In genomic region chr18:42231796-42232195, GRCh38 we compare ENCODE assay signal across 30 cellular contexts.
"Had no signal": no experiment of that assay in that cellular context is flagged by ENCODE, and none has a peak within 500 bp of the region (broad histone marks: within the 10 kb centered on the region; RNA-seq: fewer than 3 reads in every experiment).

No MANE protein-coding gene starts in this region.

- H3K36me3 ChIP-seq: brain microvascular endothelial cell, esophagus muscularis mucosa, gastroesophageal sphincter, heart right ventricle had no signal

- ATAC-seq: activated CD4-positive, alpha-beta T cell treated with anti-CD3 and anti-CD28 coated beads for 36 hours; activated T-cell treated with anti-CD3 and anti-CD28 coated beads, Interleukin-2, amount 50 U/mL, for 4 hours; activated T-helper 17 cell treated with anti-CD3 and anti-CD28 coated beads, Interleukin-2, amount 50 U/mL, for 72 hours; foreskin keratinocyte; gastroesophageal sphincter; heart right ventricle had no signal

- H3K4me3 ChIP-seq: coronary artery, dorsolateral prefrontal cortex, esophagus muscularis mucosa, gastroesophageal sphincter, heart right ventricle, hepatocyte had no signal

- H3K4me1 ChIP-seq: esophagus muscularis mucosa, foreskin keratinocyte, gastroesophageal sphincter, heart right ventricle had no signal

- FAIRE-seq: astrocyte, bronchial epithelial cell had no signal

- H3K27me3 ChIP-seq: brain microvascular endothelial cell, dorsolateral prefrontal cortex, esophagus muscularis mucosa, foreskin keratinocyte, gastroesophageal sphincter, heart right ventricle, hepatocyte had no signal

- H3K9me3 ChIP-seq: esophagus muscularis mucosa, gastroesophageal sphincter, heart right ventricle had no signal

- DNase-seq: activated CD4-positive, alpha-beta memory T cell treated with anti-CD3 and anti-CD28 coated beads, Interleukin-2, amount 10 ng/mL, durations not matched to agents 7 days and 5 days; activated CD4-positive, alpha-beta T cell treated with anti-CD3 and anti-CD28 coated beads for 36 hours; activated CD4-positive, alpha-beta T cell treated with anti-CD3 and anti-CD28 coated beads, Interleukin-2, amount 10 ng/mL, durations not matched to agents 7 days and 5 days; activated CD4-positive, alpha-beta T cell treated with anti-CD3 and anti-CD28 coated beads, Interleukin-2, amount 50 U/mL, for 4 hours; activated CD4-positive, CD25-positive, alpha-beta regulatory T cell; activated CD4-positive, CD25-positive, alpha-beta regulatory T cell treated with anti-CD3 and anti-CD28 coated beads, Interleukin-2, amount 50 U/mL, for 72 hours; activated CD8-positive, alpha-beta memory T cell treated with anti-CD3 and anti-CD28 coated beads, Interleukin-2, amount 50 U/mL, for 48 hours; activated effector memory CD4-positive, alpha-beta T cell treated with Interleukin-2 at 50 U/mL for 16 hours; activated gamma-delta T cell treated with Interleukin-2 at 50 U/mL for 16 hours; activated naive CD4-positive, alpha-beta T cell treated with anti-CD3 and anti-CD28 coated beads, Interleukin-2, amount 50 U/mL, for 16 hours; activated naive CD4-positive, alpha-beta T cell treated with Interleukin-2 at 50 U/mL for 16 hours; activated T-cell treated with anti-CD3 and anti-CD28 coated beads for 4 hours; activated T-cell treated with anti-CD3 and anti-CD28 coated beads, Interleukin-2, amount 50 U/mL, for 4 hours; amniotic stem cell; anterior cingulate cortex; brain microvascular endothelial cell; dorsolateral prefrontal cortex; effector memory CD4-positive, alpha-beta T cell; endodermal cell; erythroblast; foreskin keratinocyte; heart right ventricle; T-helper 2 cell had no signal
